Comparison of ENCODE assay signal across 8 cellular contexts in genomic region chr16:2721634-2722173, GRCh38. TPM values are rescaled to one million over a fixed set of nuclear protein-coding genes. Genes with fewer than 3 reads are reported as not detected.
A peak's percentile ranks its signal among the peaks of the same experiment; 100 is the strongest.
DNase-seq lines count a peak whose midpoint lies in the region; ATAC-seq and TF ChIP-seq lines count a peak whose summit lies in the region.
"Not testable (repeated sequence)": the region's sequence is repeated elsewhere in the genome, so short reads cannot be mapped to it uniquely, and the experiment has no call there.

No MANE protein-coding gene starts in this region.

- not testable (repeated sequence) for H3K4me3 ChIP-seq in CD8-positive, alpha-beta memory T cell (ENCODE audit: low read length)
- H3K4me3 ChIP-seq in PC-9 (peak overlapping the region; percentile 64; the same call in 1 of the 2 replicates), ectodermal cell (ENCODE audit: insufficient read depth, low read depth, low read length) (peak overlapping the region; percentile 54), iPS-15b (ENCODE audit: low read depth, low read length) (peak overlapping the region; percentile 53), neutrophil (ENCODE audit: low read depth in 1 of 2, low read length in 1 of 2) (peak overlapping the region; percentile 66 to 86), testis (peak overlapping the region; percentile 74 to 77)

- H3K9ac ChIP-seq in iPS-15b (ENCODE audit: low read depth, low read length), result not testable (repeated sequence)

- H3K27ac ChIP-seq in CD8-positive, alpha-beta memory T cell (ENCODE audit: low read depth, low read length), result peak overlapping the region; percentile 38
- peak overlapping the region; percentile 54 for H3K27ac ChIP-seq in PC-9
- not testable (repeated sequence) for H3K27ac ChIP-seq in ectodermal cell (ENCODE audit: insufficient read depth, low read depth, low read length, poor library complexity, severe bottlenecking)
- peak overlapping the region; percentile 76 for H3K27ac ChIP-seq in neutrophil
- peak overlapping the region in 1 of 2 donors; percentile 84 for H3K27ac ChIP-seq in testis

- H3K36me3 Mint-ChIP-seq in CD8-positive, alpha-beta memory T cell; activated T-helper 17 cell treated with anti-CD3 and anti-CD28 coated beads, Interleukin-2, amount 50 U/mL, for 72 hours (ENCODE audit: low read depth): not testable (repeated sequence)

- H3K4me2 ChIP-seq in PC-9, result peak overlapping the region; percentile 77

- not testable (repeated sequence) for H4K20me1 ChIP-seq in PC-9 (ENCODE audit: insufficient read depth)

- not testable (repeated sequence) for H3K9me2 ChIP-seq in PC-9 (ENCODE audit: insufficient read depth)

- DNase-seq in CD8-positive, alpha-beta memory T cell; PC-9; testis: not testable (repeated sequence)

- peaks cover 2 to 13% of the 10 kb centered on the region in 2 donors for H3K27me3 Mint-ChIP-seq in CD8-positive, alpha-beta memory T cell
- not testable (repeated sequence) for H3K27me3 Mint-ChIP-seq in activated T-helper 17 cell treated with anti-CD3 and anti-CD28 coated beads, Interleukin-2, amount 50 U/mL, for 72 hours

- peak overlapping the region; percentile 55 to 80 (median 68) for H3K4me3 Mint-ChIP-seq in CD8-positive, alpha-beta memory T cell
- peak overlapping the region; percentile 36 for H3K4me3 Mint-ChIP-seq in activated T-helper 17 cell treated with anti-CD3 and anti-CD28 coated beads, Interleukin-2, amount 50 U/mL, for 72 hours

- POLR2A ChIA-PET in CD8-positive, alpha-beta memory T cell (lab: Charles Lee); PC-9 (lab: Charles Lee; ENCODE audit: unreplicated experiment): not testable (repeated sequence)

- intact Hi-C loops in PC-9 (cut with micrococcal nuclease; ENCODE audit: unreplicated experiment), result loop anchor here (1.0 to 5.0 kb wide), 5 partner anchors 31 to 386 kb away; partner anchors contain the start of gene SRRM2
- intact Hi-C loops in testis (cut with DNase I; ENCODE audit: low total_unique reads), result not testable (repeated sequence)

- peak overlapping the region in 4 of 8 donors; percentile 12 to 89 (median 67) for H3K27ac Mint-ChIP-seq in CD8-positive, alpha-beta memory T cell
- H3K27ac Mint-ChIP-seq in activated T-helper 17 cell treated with anti-CD3 and anti-CD28 coated beads, Interleukin-2, amount 50 U/mL, for 72 hours, result not testable (repeated sequence)

- TF ChIP-seq CTCF in PC-9 (conservative IDR thresholded peaks at IDR 0.05); neutrophil (IDR thresholded peaks at IDR 0.05); testis (IDR thresholded peaks at IDR 0.05): not testable (repeated sequence)

- BruUV-seq in PC-9 (replicated peaks; lab: Mats Ljungman, UMichigan), result TSS peak; percentile 77

- peaks cover 48% of the 10 kb centered on the region for H3F3A ChIP-seq in PC-9 (ENCODE audit: insufficient read depth, low read depth)

- not testable (repeated sequence) for H3K27me3 ChIP-seq in CD8-positive, alpha-beta memory T cell (ENCODE audit: insufficient read depth, low read length, poor library complexity, severe bottlenecking); PC-9 (ENCODE audit: insufficient read depth, low read depth); ectodermal cell (ENCODE audit: control insufficient read depth, insufficient read depth, low read length, poor library complexity, severe bottlenecking); iPS-15b (ENCODE audit: control insufficient read depth, insufficient read depth, low read length); testis
- peaks cover 35% of the 10 kb centered on the region for H3K27me3 ChIP-seq in neutrophil

- not testable (repeated sequence) for H3K79me2 ChIP-seq in PC-9 (ENCODE audit: low read depth)

- ATAC-seq in HG02678 (IDR thresholded peaks at IDR 0.05; ENCODE audit: unreplicated experiment), result peak; percentile 2
- not testable (repeated sequence) for ATAC-seq in activated T-helper 17 cell treated with anti-CD3 and anti-CD28 coated beads, Interleukin-2, amount 50 U/mL, for 72 hours (replicated peaks)

- H2AFZ ChIP-seq in PC-9, result 0 out of 2 replicates have a peak overlapping the region, but pooled peaks have one; percentile 76

- H3K4me1 ChIP-seq in CD8-positive, alpha-beta memory T cell (ENCODE audit: insufficient read depth, low read length); ectodermal cell (ENCODE audit: control insufficient read depth, insufficient read depth, low read length); iPS-15b (ENCODE audit: control insufficient read depth, insufficient read depth, low read length): not testable (repeated sequence)
- H3K4me1 ChIP-seq in PC-9 (replicated peaks; ENCODE audit: insufficient read depth) (peaks cover 34% of the 10 kb centered on the region), neutrophil (ENCODE audit: control insufficient read depth in 1 of 2, insufficient read depth in 1 of 2, low read depth in 1 of 2, low read length in 1 of 2) (peaks cover 2 to 10% of the 10 kb centered on the region in 2 experiments), testis (peaks cover 16% of the 10 kb centered on the region)

- not testable (repeated sequence) for TF ChIP-seq POLR2A in testis (IDR thresholded peaks at IDR 0.05)

- CTCF ChIA-PET in CD8-positive, alpha-beta memory T cell (lab: Charles Lee), result not testable (repeated sequence)
- CTCF ChIA-PET in PC-9 (lab: Charles Lee), result interaction anchor here (0.7 kb wide), 1 partner anchor 205 kb away, joined by 5 read pairs; no protein-coding TSS in a partner anchor

- H3K9me3 Mint-ChIP-seq in CD8-positive, alpha-beta memory T cell; activated T-helper 17 cell treated with anti-CD3 and anti-CD28 coated beads, Interleukin-2, amount 50 U/mL, for 72 hours: not testable (repeated sequence)

- 59% methylated on average over 14 of the region's 14 CpGs for WGBS in ectodermal cell, 2 experiments
- WGBS in testis, 2 donors, result 34 to 36% methylated on average over 14 of the region's 14 CpGs

- not testable (repeated sequence) for H3K9me3 ChIP-seq in CD8-positive, alpha-beta memory T cell (ENCODE audit: low read length); PC-9 (ENCODE audit: insufficient read depth, low read depth); ectodermal cell (ENCODE audit: control insufficient read depth, low read length); iPS-15b (ENCODE audit: control insufficient read depth, insufficient read depth, low read length); neutrophil; testis

- not testable (repeated sequence) for H3K36me3 ChIP-seq in CD8-positive, alpha-beta memory T cell (ENCODE audit: insufficient read depth, low read length); PC-9 (ENCODE audit: low read depth); ectodermal cell (ENCODE audit: control insufficient read depth, insufficient read depth, low read length); iPS-15b (ENCODE audit: control insufficient read depth, insufficient read depth, low read length); neutrophil; testis (ENCODE audit: low read depth, missing control alignments)

- not testable (repeated sequence) for H3K4me1 Mint-ChIP-seq in CD8-positive, alpha-beta memory T cell; activated T-helper 17 cell treated with anti-CD3 and anti-CD28 coated beads, Interleukin-2, amount 50 U/mL, for 72 hours

RNA-seq across cellular contexts. Expression of gene PRSS27, which starts 1.7 kb away (rescaled TPM):
- 1 to 10 TPM; 1.3 to 1.6 TPM for total RNA-seq in CD8-positive, alpha-beta memory T cell
- not detected for polyA plus RNA-seq in CD8-positive, alpha-beta memory T cell
- total RNA-seq in PC-9 (2021) (14.8 and 21.2 TPM in 2 replicates), testis (1 to 10 TPM; 6.4 to 6.7 TPM)
- total RNA-seq in activated T-helper 17 cell treated with anti-CD3 and anti-CD28 coated beads, Interleukin-2, amount 50 U/mL, for 72 hours, result 1 to 10 TPM; 2.2 to 2.9 TPM
- 3.4 TPM for polyA plus RNA-seq in ectodermal cell (2013, experiment 1 of 4)
- 3.9 TPM for polyA plus RNA-seq in ectodermal cell (2013, experiment 2 of 4)
- polyA plus RNA-seq in ectodermal cell (2013, experiment 3 of 4), result 3.4 TPM
- 5.8 TPM for polyA plus RNA-seq in ectodermal cell (2013, experiment 4 of 4)
- 4.3 TPM for polyA plus RNA-seq in testis (ENCODE audit: insufficient read depth, low read depth, low replicate concordance)

RNA-seq across cellular contexts. Expression of gene SRRM2, which starts 30.7 kb away (rescaled TPM):
- total RNA-seq in CD8-positive, alpha-beta memory T cell, result 100 to 1,000 TPM; 517 to 529 TPM
- 130 TPM for polyA plus RNA-seq in CD8-positive, alpha-beta memory T cell
- total RNA-seq in PC-9 (2021), result 679 and 746 TPM in 2 replicates
- 100 to 1,000 TPM; 553 to 810 TPM for total RNA-seq in activated T-helper 17 cell treated with anti-CD3 and anti-CD28 coated beads, Interleukin-2, amount 50 U/mL, for 72 hours
- polyA plus RNA-seq in ectodermal cell (2013, experiment 1 of 4), result 666 TPM
- polyA plus RNA-seq in ectodermal cell (2013, experiment 2 of 4), result 703 TPM
- polyA plus RNA-seq in ectodermal cell (2013, experiment 3 of 4), result 464 TPM
- 553 TPM for polyA plus RNA-seq in ectodermal cell (2013, experiment 4 of 4)
- 100 to 1,000 TPM; 446 to 738 TPM for total RNA-seq in testis
- polyA plus RNA-seq in testis (ENCODE audit: insufficient read depth, low read depth, low replicate concordance), result 526 TPM

RNA-seq across cellular contexts. Expression of gene KCTD5, which starts 39.4 kb away (rescaled TPM):
- 10 to 100 TPM; 49.7 to 50.5 TPM for total RNA-seq in CD8-positive, alpha-beta memory T cell
- 21.2 TPM for polyA plus RNA-seq in CD8-positive, alpha-beta memory T cell
- total RNA-seq in PC-9 (2021), result 60.4 and 66.5 TPM in 2 replicates
- total RNA-seq in activated T-helper 17 cell treated with anti-CD3 and anti-CD28 coated beads, Interleukin-2, amount 50 U/mL, for 72 hours, result 10 to 100 TPM; 42.2 to 79.1 TPM
- 31.1 TPM for polyA plus RNA-seq in ectodermal cell (2013, experiment 1 of 4)
- polyA plus RNA-seq in ectodermal cell (2013, experiment 2 of 4), result 31.9 TPM
- 27.0 TPM for polyA plus RNA-seq in ectodermal cell (2013, experiment 3 of 4)
- 27.9 TPM for polyA plus RNA-seq in ectodermal cell (2013, experiment 4 of 4)
- 10 to 100 TPM; 63.9 to 72.2 TPM for total RNA-seq in testis
- polyA plus RNA-seq in testis (ENCODE audit: insufficient read depth, low read depth, low replicate concordance), result 33.3 TPM

RNA-seq across cellular contexts. Expression of gene ELOB, which starts 55.4 kb away (rescaled TPM):
- total RNA-seq in CD8-positive, alpha-beta memory T cell, result 100 to 1,000 TPM; 322 to 338 TPM
- 274 TPM for polyA plus RNA-seq in CD8-positive, alpha-beta memory T cell
- total RNA-seq in PC-9 (2021) (259 and 401 TPM in 2 replicates), testis (100 to 1,000 TPM; 377 to 381 TPM)
- 100 to 1,000 TPM; 160 to 280 TPM for total RNA-seq in activated T-helper 17 cell treated with anti-CD3 and anti-CD28 coated beads, Interleukin-2, amount 50 U/mL, for 72 hours
- polyA plus RNA-seq in ectodermal cell (2013, experiment 1 of 4), result 218 TPM
- polyA plus RNA-seq in ectodermal cell (2013, experiment 2 of 4), result 219 TPM
- 229 TPM for polyA plus RNA-seq in ectodermal cell (2013, experiment 3 of 4)
- polyA plus RNA-seq in ectodermal cell (2013, experiment 4 of 4), result 227 TPM
- polyA plus RNA-seq in testis (ENCODE audit: insufficient read depth, low read depth, low replicate concordance), result 582 TPM
